Comparison of ENCODE assay signal across 8 cellular contexts in the genomic region with DNA sequence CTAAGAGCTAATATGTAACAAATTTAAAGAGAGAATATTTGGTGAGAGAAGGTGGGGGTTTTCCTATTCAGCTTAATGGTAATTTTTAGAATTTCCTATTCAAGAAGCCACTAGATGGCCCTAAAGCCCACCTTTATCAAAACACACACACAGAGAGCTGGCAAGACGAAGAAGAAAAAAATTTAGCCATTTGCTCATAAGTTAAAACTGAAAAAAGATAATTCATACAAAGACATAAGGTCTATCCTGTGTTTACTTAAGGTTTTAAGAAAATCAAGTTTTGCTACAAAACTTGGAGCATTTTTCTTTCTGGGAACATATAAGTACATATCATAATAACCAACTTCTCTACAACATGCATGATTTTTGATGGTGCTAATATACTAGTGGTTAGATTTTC. TPM values are rescaled to one million over a fixed set of nuclear protein-coding genes. Genes with fewer than 3 reads are reported as not detected.
DNase-seq lines count a peak whose midpoint lies in the region; ATAC-seq and TF ChIP-seq lines count a peak whose summit lies in the region.

No MANE protein-coding gene starts in this region.

- H3K9ac ChIP-seq in SK-N-SH (no peak overlapping the region), neural cell (ENCODE audit: low read length) (no peak overlapping the region)

- no peaks in the 10 kb centered on the region for H3K9me2 ChIP-seq in SK-N-SH
- H3K9me2 ChIP-seq in neural cell (ENCODE audit: insufficient read depth, low read length): no peaks in the 10 kb centered on the region

- H3K9me3 ChIP-seq in SK-N-SH (no peaks in the 10 kb centered on the region), esophagus squamous epithelium (no peaks in the 10 kb centered on the region), neural cell (ENCODE audit: low read length) (no peaks in the 10 kb centered on the region)

- intact Hi-C loops in esophagus squamous epithelium (cut with DNase I): loop anchor here (10.0 kb wide), 1 partner anchor 362 kb away; no protein-coding TSS in a partner anchor

- H3K27ac ChIP-seq in SK-N-SH (ENCODE audit: low read depth in 2 of 2, low read length in 1 of 2) (no peak overlapping the region), esophagus squamous epithelium (no peak overlapping the region), neural cell (ENCODE audit: low read length) (no peak overlapping the region)

- H3K27me3 ChIP-seq in SK-N-SH (ENCODE audit: insufficient read depth): peaks cover 7% of the 10 kb centered on the region; the same call in 1 of the 2 replicates
- H3K27me3 ChIP-seq in esophagus squamous epithelium: no peaks in the 10 kb centered on the region
- no peaks in the 10 kb centered on the region for H3K27me3 ChIP-seq in neural cell (ENCODE audit: insufficient read depth, low read depth, low read length)

- H3K36me3 ChIP-seq in SK-N-SH (replicated peaks in 1 of 2; ENCODE audit: control insufficient read depth in 1 of 2, insufficient read depth in 2 of 2, low read length in 1 of 2): no peaks in the 10 kb centered on the region
- no peaks in the 10 kb centered on the region for H3K36me3 ChIP-seq in esophagus squamous epithelium
- H3K36me3 ChIP-seq in neural cell (ENCODE audit: insufficient read depth, low read length): no peaks in the 10 kb centered on the region

- H3K79me2 ChIP-seq in SK-N-SH (ENCODE audit: insufficient read depth): no peaks in the 10 kb centered on the region
- no peaks in the 10 kb centered on the region for H3K79me2 ChIP-seq in neural cell (replicated peaks; ENCODE audit: insufficient read depth, low read length)

- POLR2A ChIA-PET in SK-N-SH (lab: Yijun Ruan, JAX): no interaction called here

- peak; percentile 70 for TF ChIP-seq RAD21 in SK-N-SH (IDR thresholded peaks at IDR 0.05; ENCODE audit: low read length)
- TF ChIP-seq RAD21 in neural cell (conservative IDR thresholded peaks at IDR 0.05): peak; percentile 90

- H3K4me3 ChIP-seq in SK-N-SH (ENCODE audit: low read depth in 2 of 2, low read length in 1 of 2) (no peak overlapping the region), esophagus squamous epithelium (no peak overlapping the region), neural cell (ENCODE audit: low read length) (no peak overlapping the region)

- H4K20me1 ChIP-seq in SK-N-SH (ENCODE audit: insufficient read depth): no peaks in the 10 kb centered on the region
- no peaks in the 10 kb centered on the region for H4K20me1 ChIP-seq in neural cell (ENCODE audit: insufficient read depth)

- TF ChIP-seq EP300 in SK-N-SH (IDR thresholded peaks at IDR 0.05; ENCODE audit: borderline replicate concordance in 1 of 2, low read depth in 1 of 2, low read length in 1 of 2) (no peak), neural cell (conservative IDR thresholded peaks at IDR 0.05; ENCODE audit: poor library complexity, severe bottlenecking) (no peak)

- TF ChIP-seq POLR2A in esophagus squamous epithelium (IDR thresholded peaks at IDR 0.05): no peak

- TF ChIP-seq CTCF in SK-N-SH (IDR thresholded peaks at IDR 0.05) (peak; percentile 74), esophagus squamous epithelium (IDR thresholded peaks at IDR 0.05) (peak; percentile 16 to 64 (median 46)), neural cell (IDR thresholded peaks at IDR 0.05; ENCODE audit: poor library complexity, severe bottlenecking) (peak; percentile 85)

- peak; percentile 24 for DNase-seq in NCI-H345 (lab: John Stamatoyannopoulos, UW)
- no peak for DNase-seq in NCI-H345 treated with DMSO at 0.1 percent for 48 hours (lab: John Stamatoyannopoulos, UW; ENCODE audit: unreplicated experiment)
- peak; percentile 80 for DNase-seq in KBM-7
- DNase-seq in SK-N-SH: peak; percentile 3
- DNase-seq in esophagus squamous epithelium (lab: John Stamatoyannopoulos, UW): no peak

- in situ Hi-C loops in KBM-7 (cut with MboI; ENCODE audit: low pct_unique_long_range_greater_than_20kb, low sequenced_read_pairs): no loop called here

- 7% methylated on average over 1 of the region's 1 CpG for WGBS in SK-N-SH (ENCODE audit: low lambda C conversion rate)
- 5% methylated on average over 1 of the region's 1 CpG for WGBS in esophagus squamous epithelium, 2 donors

- H3K4me2 ChIP-seq in SK-N-SH (no peak overlapping the region), neural cell (ENCODE audit: low read length) (no peak overlapping the region)

- no peaks in the 10 kb centered on the region for H3K4me1 ChIP-seq in SK-N-SH (ENCODE audit: control insufficient read depth in 1 of 2, insufficient read depth in 2 of 2, low read depth in 1 of 2, low read length in 1 of 2)
- peaks cover 0 to 15% (median 0%) of the 10 kb centered on the region in 3 donors for H3K4me1 ChIP-seq in esophagus squamous epithelium

- H3F3A ChIP-seq in SK-N-SH (replicated peaks; ENCODE audit: insufficient read depth) (no peaks in the 10 kb centered on the region), neural cell (ENCODE audit: insufficient read depth, low read length, poor library complexity, severe bottlenecking) (no peaks in the 10 kb centered on the region)

- H2AFZ ChIP-seq in SK-N-SH (ENCODE audit: low read depth) (no peak overlapping the region), neural cell (ENCODE audit: low read depth, low read length) (no peak overlapping the region)

- CTCF ChIA-PET in SK-N-SH (lab: Yijun Ruan, JAX): interaction anchor here (0.6 to 2.5 kb wide), 16 partner anchors 8 to 697 kb away, joined by 3 to 12 read pairs (median 4); no protein-coding TSS in a partner anchor

- no peak for ATAC-seq in GM18873 (IDR thresholded peaks at IDR 0.05; ENCODE audit: low FRiP score, unreplicated experiment)
- ATAC-seq in HG03460 (IDR thresholded peaks at IDR 0.05; ENCODE audit: unreplicated experiment): no peak

TF ChIP-seq in SK-N-SH, 30 proteins besides CTCF, POLR2A, EP300 and RAD21:
- no peak for TF ChIP-seq FOXM1 (IDR thresholded peaks at IDR 0.05; ENCODE audit: low read depth)
- no peak for TF ChIP-seq YY1 (IDR thresholded peaks at IDR 0.05; ENCODE audit: low read depth)
- TF ChIP-seq FOSL2 (IDR thresholded peaks at IDR 0.05; ENCODE audit: borderline replicate concordance, low read depth): no peak
- peak; percentile 49 for TF ChIP-seq SMC3 (IDR thresholded peaks at IDR 0.05; ENCODE audit: low read depth, low read length)

TF ChIP-seq in neural cell, 6 proteins besides CTCF, POLR2A, EP300 and RAD21:
- TF ChIP-seq TAF1 (IDR thresholded peaks at IDR 0.05; ENCODE audit: low read depth) (no peak), MXI1 (conservative IDR thresholded peaks at IDR 0.05; ENCODE audit: poor library complexity, severe bottlenecking) (no peak), EZH2 (IDR thresholded peaks at IDR 0.05; ENCODE audit: borderline replicate concordance, insufficient read depth, low read length, poor library complexity, severe bottlenecking) (no peak), POLR2AphosphoS5 (IDR thresholded peaks at IDR 0.05) (no peak), REST (IDR thresholded peaks at IDR 0.05; ENCODE audit: borderline replicate concordance) (no peak), SMC3 (conservative IDR thresholded peaks at IDR 0.05; ENCODE audit: poor library complexity) (peak; percentile 90)

RNA-seq across cellular contexts. Expression of gene PCED1B, which starts 46.8 kb away (rescaled TPM):
- polyA plus RNA-seq in SK-N-SH (2012; rRNA removed) (0.08 and 0.21 TPM in 2 replicates), neural cell (not detected in 2 replicates)
- polyA plus RNA-seq in SK-N-SH (2012; cell fraction: cytosol; rRNA removed): 0.07 and 0.10 TPM in 2 replicates
- 0.33 and 0.40 TPM in 2 replicates for polyA plus RNA-seq in SK-N-SH (2012; cell fraction: nucleus; rRNA removed)
- 1 to 10 TPM in 3 of 4 donors, not detected in 1; 1.2 to 2.5 (median 2.3) TPM for total RNA-seq in esophagus squamous epithelium
- polyA minus RNA-seq in neural cell: not detected in 2 replicates

RNA-seq across cellular contexts. Expression of gene AMIGO2, which starts 47.1 kb away (rescaled TPM):
- polyA plus RNA-seq in SK-N-SH (2012; rRNA removed): 1.2 and 1.3 TPM in 2 replicates
- 1.1 and 1.2 TPM in 2 replicates for polyA plus RNA-seq in SK-N-SH (2012; cell fraction: cytosol; rRNA removed)
- polyA plus RNA-seq in SK-N-SH (2012; cell fraction: nucleus; rRNA removed): 1.1 and 2.6 TPM in 2 replicates
- 1 to 10 TPM; 1.6 to 4.8 (median 2.9) TPM for total RNA-seq in esophagus squamous epithelium
- polyA plus RNA-seq in neural cell: 3.1 and 3.6 TPM in 2 replicates
- 3.2 and 4.5 TPM in 2 replicates for polyA minus RNA-seq in neural cell

Comparison
In these comparisons a context has a peak if more than half of its experiments do, and no peak if none do; other contexts are left out.
1. DNase-seq: peak in NCI-H345 (single experiment), KBM-7 (single experiment) and SK-N-SH (single experiment); none in NCI-H345 treated with DMSO at 0.1 percent for 48 hours (single experiment) and esophagus squamous epithelium (single experiment).
2. Peak in every context shown above with its lines, with median percentiles within 50 percentile points of each other: CTCF ChIP-seq.